In genomic region chr1:228015276-228016180, GRCh38 we compare ENCODE assay signal across 13 cellular contexts. TPM values are rescaled to one million over a fixed set of nuclear protein-coding genes. Genes with fewer than 3 reads are reported as not detected.
DNase-seq lines count a peak whose midpoint lies in the region; ATAC-seq and TF ChIP-seq lines count a peak whose summit lies in the region.
"Had no signal": no experiment of that assay in that cellular context is flagged by ENCODE, and none has a peak within 500 bp of the region (broad histone marks: within the 10 kb centered on the region; RNA-seq: fewer than 3 reads in every experiment).

No MANE protein-coding gene starts in this region.

- no peak overlapping the region for H3K27ac ChIP-seq in Peyer's patch
- H3K27ac ChIP-seq in spleen, result no peak overlapping the region
- H3K27ac ChIP-seq: epithelial cell of prostate had no signal

- H3K9me3 Mint-ChIP-seq in activated naive CD4-positive, alpha-beta T cell treated with anti-CD3 and anti-CD28 coated beads, Interleukin-2, amount 10 ng/mL, durations not matched to agents 7 days and 5 days, result no peaks in the 10 kb centered on the region
- H3K9me3 Mint-ChIP-seq: activated CD4-positive, alpha-beta T cell treated with anti-CD3 and anti-CD28 coated beads, Interleukin-2, amount 10 ng/mL, durations not matched to agents 7 days and 5 days had no signal

- peaks cover 35% of the 10 kb centered on the region for H3K27me3 Mint-ChIP-seq in activated naive CD4-positive, alpha-beta T cell treated with anti-CD3 and anti-CD28 coated beads, Interleukin-2, amount 10 ng/mL, durations not matched to agents 7 days and 5 days

- no peak for ATAC-seq in HG02623 (IDR thresholded peaks at IDR 0.05; ENCODE audit: unreplicated experiment)
- ATAC-seq: SK-N-SH treated with all-trans-retinoic acid at 6 μM for 48 hours; stimulated activated naive CD8-positive, alpha-beta T cell treated with anti-CD3 and anti-CD28 coated beads, Interleukin-15, Interleukin-2, amounts not matched to agents 100 U/mL and 50 U/mL, for 24 hours had no signal

- no peaks in the 10 kb centered on the region for H3K36me3 Mint-ChIP-seq in activated naive CD4-positive, alpha-beta T cell treated with anti-CD3 and anti-CD28 coated beads, Interleukin-2, amount 10 ng/mL, durations not matched to agents 7 days and 5 days

- TF ChIP-seq POLR2A in Peyer's patch (IDR thresholded peaks at IDR 0.05), result no peak
- TF ChIP-seq POLR2A in spleen (IDR thresholded peaks at IDR 0.05), result no peak

- no peak for TF ChIP-seq CTCF in Peyer's patch (IDR thresholded peaks at IDR 0.05)
- TF ChIP-seq CTCF in foreskin fibroblast (IDR thresholded peaks at IDR 0.05; ENCODE audit: low read depth, low read length), result no peak
- no peak for TF ChIP-seq CTCF in spleen (IDR thresholded peaks at IDR 0.05 in 8 of 11, conservative IDR thresholded peaks at IDR 0.05 in 3 of 11)

- no peaks in the 10 kb centered on the region for H3K36me3 ChIP-seq in Peyer's patch
- H3K36me3 ChIP-seq in spleen, result no peaks in the 10 kb centered on the region

- intact Hi-C loops in spleen (cut with DNase I; ENCODE audit: low total_unique reads), result no loop called here

- in situ Hi-C loops in G401 (cut with HindIII; ENCODE audit: low sequenced_read_pairs), result no loop called here

- WGBS in spleen, 5 donors, result 76 to 86% (median 80%) methylated on average over 19 to 21 of the region's 21 CpGs

- H3K4me3 ChIP-seq in Peyer's patch (no peak overlapping the region), foreskin fibroblast (ENCODE audit: low read depth in 1 of 2, low read length in 2 of 2) (no peak overlapping the region), spleen (no peak overlapping the region)

- H3K4me3 Mint-ChIP-seq in activated naive CD4-positive, alpha-beta T cell treated with anti-CD3 and anti-CD28 coated beads, Interleukin-2, amount 10 ng/mL, durations not matched to agents 7 days and 5 days, result no peak overlapping the region
- H3K4me3 Mint-ChIP-seq: activated CD4-positive, alpha-beta T cell treated with anti-CD3 and anti-CD28 coated beads, Interleukin-2, amount 10 ng/mL, durations not matched to agents 7 days and 5 days had no signal

- H3K27me3 ChIP-seq in Peyer's patch, result no peaks in the 10 kb centered on the region
- H3K27me3 ChIP-seq in spleen (replicated peaks in 1 of 7), result peaks cover 0 to 29% (median 0%) of the 10 kb centered on the region in 7 donors

- H3K4me1 ChIP-seq in Peyer's patch (no peaks in the 10 kb centered on the region), spleen (no peaks in the 10 kb centered on the region)

- peak; percentile 4 for DNase-seq in activated naive CD4-positive, alpha-beta T cell treated with anti-CD3 and anti-CD28 coated beads, Interleukin-2, amount 10 ng/mL, durations not matched to agents 7 days and 5 days
- DNase-seq in activated naive CD4-positive, alpha-beta T cell (lab: John Stamatoyannopoulos, UW), result no peak
- DNase-seq in Peyer's patch (peak in 2 of 3 donors; percentile 23 to 25), foreskin fibroblast (peak; percentile 22 to 36), spleen (peak; percentile 47), NCI-H526 (lab: John Stamatoyannopoulos, UW) (no peak), G401 (ENCODE audit: low spot score) (no peak)
- DNase-seq: activated CD4-positive, alpha-beta T cell treated with anti-CD3 and anti-CD28 coated beads, Interleukin-2, amount 10 ng/mL, durations not matched to agents 7 days and 5 days; NCI-H510A treated with DMSO at 0.1 percent for 48 hours; stimulated activated naive CD8-positive, alpha-beta T cell treated with anti-CD3 and anti-CD28 coated beads, Interleukin-15, Interleukin-2, amounts not matched to agents 100 U/mL and 50 U/mL, for 24 hours had no signal

- no peak overlapping the region for H3K27ac Mint-ChIP-seq in activated naive CD4-positive, alpha-beta T cell treated with anti-CD3 and anti-CD28 coated beads, Interleukin-2, amount 10 ng/mL, durations not matched to agents 7 days and 5 days
- H3K27ac Mint-ChIP-seq: activated CD4-positive, alpha-beta T cell treated with anti-CD3 and anti-CD28 coated beads, Interleukin-2, amount 10 ng/mL, durations not matched to agents 7 days and 5 days had no signal

- peaks cover 2% of the 10 kb centered on the region for H3K4me1 Mint-ChIP-seq in activated naive CD4-positive, alpha-beta T cell treated with anti-CD3 and anti-CD28 coated beads, Interleukin-2, amount 10 ng/mL, durations not matched to agents 7 days and 5 days
- H3K4me1 Mint-ChIP-seq: activated CD4-positive, alpha-beta T cell treated with anti-CD3 and anti-CD28 coated beads, Interleukin-2, amount 10 ng/mL, durations not matched to agents 7 days and 5 days had no signal

- CTCF ChIA-PET in activated naive CD4-positive, alpha-beta T cell treated with anti-CD3 and anti-CD28 coated beads, Interleukin-2, amount 10 ng/mL, durations not matched to agents 7 days and 5 days (lab: Charles Lee), result no interaction called here

- H3K9me3 ChIP-seq in Peyer's patch (no peaks in the 10 kb centered on the region), spleen (no peaks in the 10 kb centered on the region)

RNA-seq across cellular contexts. Expression of gene WNT3A, which starts 8.7 kb away (rescaled TPM):
- not detected for total RNA-seq in Peyer's patch
- total RNA-seq in spleen, result not detected
- polyA plus RNA-seq in spleen, result not detected
- total RNA-seq in G401 (2014; rRNA removed; shearing (Covaris generic)), result 0.37 TPM in 1 of 2 replicates, not detected in the other
- total RNA-seq: activated CD4-positive, alpha-beta T cell treated with anti-CD3 and anti-CD28 coated beads, Interleukin-2, amount 10 ng/mL, durations not matched to agents 7 days and 5 days had no signal

Comparison
In these comparisons a context has a peak if more than half of its experiments do, and no peak if none do; other contexts are left out.
1. DNase-seq: peak in activated naive CD4-positive, alpha-beta T cell treated with anti-CD3 and anti-CD28 coated beads, Interleukin-2, amount 10 ng/mL, durations not matched to agents 7 days and 5 days (single experiment), Peyer's patch (2 of 3), foreskin fibroblast (2 of 2) and spleen (single experiment); none in activated naive CD4-positive, alpha-beta T cell (0 of 4), NCI-H526 (0 of 2) and G401 (single experiment).